ENCODE assay signal across 9 cellular contexts in the genomic region with DNA sequence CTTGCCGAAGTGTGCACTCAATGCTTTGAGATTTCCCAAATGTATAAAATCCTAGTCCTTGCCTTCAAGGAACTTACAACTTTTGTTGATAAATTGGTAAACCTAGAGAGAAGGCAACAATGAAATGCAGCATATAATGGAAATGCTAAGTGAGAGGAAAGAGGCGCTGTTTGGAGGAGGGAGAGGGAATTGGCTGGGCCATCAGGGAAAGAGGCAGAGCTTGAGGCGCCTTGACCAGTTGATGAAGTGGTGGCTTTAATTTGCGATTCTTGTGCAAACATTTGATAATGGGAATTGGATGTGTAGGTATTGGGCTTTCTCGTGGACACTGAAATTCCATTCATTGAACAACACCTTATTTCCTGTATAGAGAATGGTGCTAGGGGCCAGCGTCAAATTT. TPM values are rescaled to one million over a fixed set of nuclear protein-coding genes. Genes with fewer than 3 reads are reported as not detected.
A peak's percentile ranks its signal among the peaks of the same experiment; 100 is the strongest.
DNase-seq lines count a peak whose midpoint lies in the region; ATAC-seq and TF ChIP-seq lines count a peak whose summit lies in the region.
"Had no signal": no experiment of that assay in that cellular context is flagged by ENCODE, and none has a peak within 500 bp of the region (broad histone marks: within the 10 kb centered on the region; RNA-seq: fewer than 3 reads in every experiment).

No MANE protein-coding gene starts in this region.

- intact Hi-C loops in activated B cell treated with CpG ODN at 0.5 μM for 24 hours (cut with micrococcal nuclease) (loop anchor here (2.0 to 10.0 kb wide), 3 partner anchors 71 to 1231 kb away; partner anchors contain the start of gene NRN1), esophagus muscularis mucosa (cut with DNase I) (loop anchor here (10.0 kb wide), 3 partner anchors 161 to 419 kb away; partner anchors contain the start of gene RPP40)

- no peaks in the 10 kb centered on the region for H3F3A ChIP-seq in GM23338 (replicated peaks; ENCODE audit: low read depth)

- H3K9me3 ChIP-seq in esophagus muscularis mucosa (no peaks in the 10 kb centered on the region), tibial nerve (peaks cover 0 to 6% (median 0%) of the 10 kb centered on the region in 4 donors), MG63 (peaks cover 6% of the 10 kb centered on the region; the same call in 1 of the 2 replicates)

- H3K4me3 ChIP-seq in GM23338 (peak overlapping the region; percentile 63), esophagus muscularis mucosa (peak overlapping the region in 3 of 4 donors; percentile 68 to 94 (median 74)), tibial nerve (no peak overlapping the region), MG63 (no peak overlapping the region)

- H3K9me3 Mint-ChIP-seq in GM23338, result peaks cover 15% of the 10 kb centered on the region
- H3K9me3 Mint-ChIP-seq in activated B cell treated with CpG ODN at 0.5 μM for 24 hours, result peaks cover 6% of the 10 kb centered on the region
- H3K9me3 Mint-ChIP-seq in progenitor cell of endocrine pancreas (ENCODE audit: low read depth), result peaks cover 14% of the 10 kb centered on the region

- H3K4me1 ChIP-seq in GM23338 (ENCODE audit: insufficient read depth), result peaks cover 14% of the 10 kb centered on the region
- H3K4me1 ChIP-seq in esophagus muscularis mucosa, result peaks cover 12 to 27% (median 17%) of the 10 kb centered on the region in 4 donors
- H3K4me1 ChIP-seq in tibial nerve, result peaks cover 0 to 27% (median 4%) of the 10 kb centered on the region in 4 donors

- TF ChIP-seq EP300 in esophagus muscularis mucosa (IDR thresholded peaks at IDR 0.05), result no peak
- no peak for TF ChIP-seq EP300 in tibial nerve (IDR thresholded peaks at IDR 0.05)

- peaks cover 29% of the 10 kb centered on the region for H4K20me1 ChIP-seq in GM23338 (replicated peaks; ENCODE audit: insufficient read depth)

- WGBS in esophagus muscularis mucosa, result 62% methylated on average over 6 of the region's 6 CpGs
- WGBS in tibial nerve, 2 donors, result 22 to 28% methylated on average over 6 of the region's 6 CpGs

- H3K4me3 Mint-ChIP-seq in GM23338 (peak overlapping the region; percentile 89), activated B cell treated with CpG ODN at 0.5 μM for 24 hours (peak overlapping the region; percentile 88), progenitor cell of endocrine pancreas (ENCODE audit: low read depth) (peak overlapping the region; percentile 78)

- DNase-seq in GM23338 (ENCODE audit: low spot score), result peak; percentile 60
- DNase-seq in activated B cell treated with CpG ODN at 0.5 μM for 24 hours, result no peak
- no peak for DNase-seq in esophagus muscularis mucosa (ENCODE audit: extremely low spot score)
- no peak for DNase-seq in progenitor cell of endocrine pancreas (ENCODE audit: low spot score, unreplicated experiment)
- DNase-seq in tibial nerve (ENCODE audit: low spot score in 2 of 2), result no peak
- DNase-seq in MG63, result no peak
- DNase-seq: SHP77 had no signal

- H3K4me1 Mint-ChIP-seq in GM23338 (peaks cover 34% of the 10 kb centered on the region), activated B cell treated with CpG ODN at 0.5 μM for 24 hours (peaks cover 33% of the 10 kb centered on the region), progenitor cell of endocrine pancreas (ENCODE audit: low read depth) (peaks cover 14% of the 10 kb centered on the region)

- H3K36me3 ChIP-seq in GM23338 (ENCODE audit: insufficient read depth) (no peaks in the 10 kb centered on the region), esophagus muscularis mucosa (no peaks in the 10 kb centered on the region), tibial nerve (no peaks in the 10 kb centered on the region), MG63 (no peaks in the 10 kb centered on the region)

- H3K27ac Mint-ChIP-seq in GM23338, result peak overlapping the region; percentile 64; the same call in 1 of the 2 replicates
- H3K27ac Mint-ChIP-seq in activated B cell treated with CpG ODN at 0.5 μM for 24 hours, result peak overlapping the region; percentile 74
- H3K27ac Mint-ChIP-seq in progenitor cell of endocrine pancreas, result peak overlapping the region; percentile 91

- no peak; a peak in 1 of 4 replicates for TF ChIP-seq CTCF in GM23338 (conservative IDR thresholded peaks at IDR 0.05; ENCODE audit: low read depth in 2 of 2)
- no peak for TF ChIP-seq CTCF in activated B cell treated with CpG ODN at 0.5 μM for 24 hours (IDR thresholded peaks at IDR 0.05)
- no peak for TF ChIP-seq CTCF in esophagus muscularis mucosa (IDR thresholded peaks at IDR 0.05)
- TF ChIP-seq CTCF in progenitor cell of endocrine pancreas (IDR thresholded peaks at IDR 0.05; ENCODE audit: unreplicated experiment), result no peak
- no peak for TF ChIP-seq CTCF in tibial nerve (IDR thresholded peaks at IDR 0.05)

- CTCF ChIA-PET in activated B cell treated with CpG ODN at 0.5 μM for 24 hours (lab: Charles Lee), result no interaction called here

- POLR2A ChIA-PET in activated B cell treated with CpG ODN at 0.5 μM for 24 hours (lab: Charles Lee), result interaction anchor here (1.5 kb wide), 1 partner anchor 25 kb away, joined by 3 read pairs; no protein-coding TSS in a partner anchor

- H3K36me3 Mint-ChIP-seq in GM23338 (ENCODE audit: low read depth), result peaks cover 21% of the 10 kb centered on the region
- peaks cover 2% of the 10 kb centered on the region for H3K36me3 Mint-ChIP-seq in activated B cell treated with CpG ODN at 0.5 μM for 24 hours (ENCODE audit: low read depth)
- H3K36me3 Mint-ChIP-seq in progenitor cell of endocrine pancreas (ENCODE audit: insufficient read depth), result peaks cover 4% of the 10 kb centered on the region

- no peak for TF ChIP-seq POLR2A in esophagus muscularis mucosa (IDR thresholded peaks at IDR 0.05; ENCODE audit: low read depth)
- TF ChIP-seq POLR2A in tibial nerve (IDR thresholded peaks at IDR 0.05), result no peak

- peak; percentile 11 for ATAC-seq in GM23338
- no peak for ATAC-seq in activated B cell treated with CpG ODN at 0.5 μM for 24 hours (ENCODE audit: low read depth)
- no peak for ATAC-seq in HG03139 (IDR thresholded peaks at IDR 0.05; ENCODE audit: unreplicated experiment)

- H3K79me2 ChIP-seq in GM23338 (replicated peaks; ENCODE audit: insufficient read depth), result peaks cover 47% of the 10 kb centered on the region

- no peaks in the 10 kb centered on the region for H3K9me2 ChIP-seq in GM23338 (ENCODE audit: insufficient read depth)

- H2AFZ ChIP-seq in GM23338, result no peak overlapping the region

- H3K27me3 Mint-ChIP-seq in GM23338 (ENCODE audit: insufficient read depth, low read depth, poor library complexity) (peaks cover 30% of the 10 kb centered on the region), activated B cell treated with CpG ODN at 0.5 μM for 24 hours (no peaks in the 10 kb centered on the region), progenitor cell of endocrine pancreas (peaks cover 36% of the 10 kb centered on the region)

- peaks cover 23% of the 10 kb centered on the region for H3K27me3 ChIP-seq in GM23338 (ENCODE audit: insufficient read depth)
- no peaks in the 10 kb centered on the region for H3K27me3 ChIP-seq in esophagus muscularis mucosa
- no peaks in the 10 kb centered on the region for H3K27me3 ChIP-seq in tibial nerve
- no peaks in the 10 kb centered on the region for H3K27me3 ChIP-seq in MG63

- no peak overlapping the region for H3K27ac ChIP-seq in GM23338 (ENCODE audit: low read depth)
- H3K27ac ChIP-seq in esophagus muscularis mucosa (replicated peaks in 1 of 4), result peak overlapping the region; percentile 85 to 90 (median 86)
- peak overlapping the region in 1 of 4 donors; percentile 90 for H3K27ac ChIP-seq in tibial nerve
- H3K27ac ChIP-seq: KMS-11 had no signal

- peak overlapping the region; percentile 88 for H3K4me2 ChIP-seq in GM23338

TF ChIP-seq in GM23338, 12 proteins besides CTCF, POLR2A, EP300 and RAD21 (continues in another document):
- TF ChIP-seq ZNF114 (CRISPR knock-in tag; IDR thresholded peaks at IDR 0.05), result no peak

RNA-seq across cellular contexts. Expression of gene CDYL, which starts 1.9 kb away (rescaled TPM):
- 123 and 128 TPM in 2 replicates for total RNA-seq in GM23338 (2014; rRNA removed; shearing (Covaris generic))
- polyA plus RNA-seq in GM23338 (2016; fragmentation: Nextera tagmentation; extraction: Ambion mirVana), result 61.6 and 67.2 TPM in 2 replicates
- total RNA-seq in activated B cell treated with CpG ODN at 0.5 μM for 24 hours, result 47.5 and 49.8 TPM in 2 replicates
- 10 to 100 TPM; 41.9 to 52.3 (median 45.7) TPM for total RNA-seq in esophagus muscularis mucosa
- 78.3 TPM in 2 replicates for total RNA-seq in progenitor cell of endocrine pancreas
- total RNA-seq in tibial nerve, result 10 to 100 TPM; 20.3 to 37.5 (median 31.7) TPM
- 21.5 and 26.8 TPM in 2 replicates for total RNA-seq in MG63 (2014; rRNA removed; shearing (Covaris generic); ENCODE audit: low replicate concordance)

Comparison
In these comparisons a context has a peak if more than half of its experiments do, and no peak if none do; other contexts are left out.
1. H3K4me3 ChIP-seq: peak in GM23338 (single experiment) and esophagus muscularis mucosa (3 of 4); none in tibial nerve (0 of 4) and MG63 (single experiment).
2. Peak in every context shown above with its lines, with median percentiles within 50 percentile points of each other: H3K27ac Mint-ChIP-seq and H3K4me3 Mint-ChIP-seq.